Comparison of ENCODE assay signal across 20 cellular contexts in the genomic region with DNA sequence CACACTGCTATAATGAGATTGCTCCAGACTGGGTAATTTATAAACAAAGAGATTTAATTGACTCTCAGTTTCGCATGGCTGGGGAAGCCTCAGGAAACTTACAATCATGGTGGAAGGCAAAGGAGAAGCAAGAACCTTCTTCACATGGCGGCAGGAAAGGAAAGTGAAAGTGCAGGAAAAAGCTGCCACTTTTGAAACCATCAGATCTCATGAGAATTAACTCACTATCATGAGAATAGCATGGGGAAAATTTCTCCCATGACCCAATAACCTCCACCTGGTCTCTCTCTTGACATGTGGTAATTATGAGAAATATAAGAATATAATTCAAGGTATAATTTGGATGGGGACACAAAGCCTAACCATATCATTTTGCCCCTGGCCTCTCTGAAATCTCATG.
A peak's percentile ranks its signal among the peaks of the same experiment; 100 is the strongest.
DNase-seq lines count a peak whose midpoint lies in the region; ATAC-seq, FAIRE-seq and TF ChIP-seq lines count a peak whose summit lies in the region.
"Had no signal": no experiment of that assay in that cellular context is flagged by ENCODE, and none has a peak within 500 bp of the region (broad histone marks: within the 10 kb centered on the region; RNA-seq: fewer than 3 reads in every experiment).

No MANE protein-coding gene starts in this region.

- CTCF ChIA-PET in GM12878 (lab: Yijun Ruan, JAX): no interaction called here

- in situ Hi-C loops in GM12878 (cut with MboI): no loop called here

- FAIRE-seq in GM12878 (lab: Jason Lieb, UNC): no peak
- FAIRE-seq: GM12891, GM18507, H1 had no signal

- peak; percentile 3 for DNase-seq in MV-4-11 (lab: John Stamatoyannopoulos, UW)
- DNase-seq in RPMI7951 (ENCODE audit: low read depth): peak; percentile 23
- no peak for DNase-seq in GM12878 (ENCODE audit: low read depth, low spot score)
- DNase-seq in esophagus muscularis mucosa (ENCODE audit: extremely low spot score): no peak
- DNase-seq in nucleus accumbens (lab: John Stamatoyannopoulos, UW): no peak
- DNase-seq in NAMALWA (ENCODE audit: low spot score): no peak
- no peak for DNase-seq in GF-D8 (lab: John Stamatoyannopoulos, UW)
- DNase-seq: Caco-2; CD4-positive, CD25-positive, alpha-beta regulatory T cell; CD8-positive, alpha-beta T cell; DMS153; GM23248; H9 had no signal

- H3K4me1 ChIP-seq in GM12878 (ENCODE audit: control insufficient read depth, insufficient read depth, low read length) (no peaks in the 10 kb centered on the region), esophagus muscularis mucosa (no peaks in the 10 kb centered on the region)
- H3K4me1 ChIP-seq: Caco-2 had no signal

- no peak overlapping the region for H3K9ac ChIP-seq in GM12878 (ENCODE audit: control insufficient read depth, insufficient read depth, low read length)
- H3K9ac ChIP-seq: BLaER1, GM23248 had no signal

- SMC1A ChIA-PET in GM12878 (lab: Charles Lee; ENCODE audit: uncharacterized antibody, unreplicated experiment): no interaction called here

- H3K9me3 ChIP-seq in GM12878 (replicated peaks; ENCODE audit: control insufficient read depth, insufficient read depth, low read length): no peaks in the 10 kb centered on the region; the same call in 2 of the 3 replicates
- H3K9me3 ChIP-seq in esophagus muscularis mucosa: peaks cover 0 to 4% (median 0%) of the 10 kb centered on the region in 4 donors
- H3K9me3 ChIP-seq: Caco-2 had no signal

- no peak overlapping the region for H3K4me2 ChIP-seq in GM12878 (ENCODE audit: control insufficient read depth, insufficient read depth)
- H3K4me2 ChIP-seq: BLaER1 had no signal

- POLR2A ChIA-PET in GM12878 (lab: Charles Lee): no interaction called here

- no peak for TF ChIP-seq POLR2A in GM12878 (IDR thresholded peaks at IDR 0.05; ENCODE audit: low read depth, low read length)
- TF ChIP-seq POLR2A in esophagus muscularis mucosa (IDR thresholded peaks at IDR 0.05; ENCODE audit: low read depth): no peak

- H2AFZ ChIP-seq in GM12878 (ENCODE audit: control insufficient read depth, low read depth, low read length): no peak overlapping the region
- H2AFZ ChIP-seq: GM23248 had no signal

- no peak overlapping the region for H3K27ac ChIP-seq in GM12878 (ENCODE audit: control insufficient read depth, insufficient read depth)
- H3K27ac ChIP-seq in esophagus muscularis mucosa (replicated peaks in 1 of 4): no peak overlapping the region
- H3K27ac ChIP-seq: BLaER1, C4-2B, GM23248 had no signal

- no peaks in the 10 kb centered on the region for H3K79me2 ChIP-seq in GM12878 (ENCODE audit: control insufficient read depth, insufficient read depth, low read length)

- no peak for TF ChIP-seq EP300 in GM12878 (IDR thresholded peaks at IDR 0.05; ENCODE audit: borderline replicate concordance in 1 of 2, control insufficient read depth in 1 of 2, low read depth in 2 of 2, low read length in 2 of 2)
- no peak for TF ChIP-seq EP300 in esophagus muscularis mucosa (IDR thresholded peaks at IDR 0.05)

- WGBS in GM12878 (ENCODE audit: insufficient coverage, insufficient replicate concordance, low lambda C conversion rate, missing lambda C conversion rate): 23% methylated on average over 2 of the region's 2 CpGs
- 66% methylated on average over 2 of the region's 2 CpGs for WGBS in esophagus muscularis mucosa

- no TSS peak for BruUV-seq in GM12878 (replicated peaks; lab: Mats Ljungman, UMichigan)

- TF ChIP-seq RAD21 in GM12878 (IDR thresholded peaks at IDR 0.05; ENCODE audit: insufficient read depth, low read depth, low read length): no peak

- H3K36me3 ChIP-seq in GM12878 (ENCODE audit: control insufficient read depth in 2 of 2, insufficient read depth in 2 of 2, low read length in 1 of 2) (no peaks in the 10 kb centered on the region), esophagus muscularis mucosa (no peaks in the 10 kb centered on the region)
- H3K36me3 ChIP-seq: BLaER1 had no signal

- H3K27me3 ChIP-seq in GM12878 (replicated peaks in 1 of 2; ENCODE audit: control insufficient read depth in 2 of 2, insufficient read depth in 2 of 2, low read length in 1 of 2): no peaks in the 10 kb centered on the region
- H3K27me3 ChIP-seq in esophagus muscularis mucosa: no peaks in the 10 kb centered on the region

- no peak overlapping the region for H3K4me3 ChIP-seq in GM12878
- H3K4me3 ChIP-seq in esophagus muscularis mucosa: no peak overlapping the region
- H3K4me3 ChIP-seq: BLaER1, GM23248 had no signal

- RAD21 ChIA-PET in GM12878 (lab: Charles Lee; ENCODE audit: unreplicated experiment): no interaction called here

- intact Hi-C loops in GM12878 (cut with micrococcal nuclease; ENCODE audit: unreplicated experiment) (no loop called here), esophagus muscularis mucosa (cut with DNase I) (no loop called here)

- TF ChIP-seq CTCF in GM12878 (IDR thresholded peaks at IDR 0.05 in 2 of 3, conservative IDR thresholded peaks at IDR 0.05 in 1 of 3; ENCODE audit: control insufficient read depth in 2 of 3, extremely low read depth in 1 of 3, insufficient read depth in 1 of 3, low read depth in 3 of 3, low read length in 3 of 3) (no peak), esophagus muscularis mucosa (IDR thresholded peaks at IDR 0.05) (no peak)

- ATAC-seq in GM18868 (IDR thresholded peaks at IDR 0.05; ENCODE audit: unreplicated experiment) (peak; percentile 67), GM12878 (no peak)
- ATAC-seq: CD8-positive, alpha-beta T cell; HCT116 had no signal

- no peaks in the 10 kb centered on the region for H4K20me1 ChIP-seq in GM12878 (ENCODE audit: control insufficient read depth, insufficient read depth)
- H4K20me1 ChIP-seq: BLaER1 had no signal

TF ChIP-seq in GM12878, 131 proteins besides CTCF, POLR2A, EP300 and RAD21:
- 0 out of 2 replicates have a peak, but pooled peaks have one; percentile 20 for TF ChIP-seq NR2F1 (conservative IDR thresholded peaks at IDR 0.05)
- TF ChIP-seq STAT1 (conservative IDR thresholded peaks at IDR 0.05): no peak
- no peak for TF ChIP-seq EGR1 (IDR thresholded peaks at IDR 0.05; ENCODE audit: borderline replicate concordance in 1 of 2, low read depth in 2 of 2, low read length in 2 of 2)
- TF ChIP-seq SREBF2 (IDR thresholded peaks at IDR 0.05; ENCODE audit: low read length): no peak
- no peak for TF ChIP-seq RAD51 (IDR thresholded peaks at IDR 0.05)
- peak; percentile 61 for TF ChIP-seq MEF2B (IDR thresholded peaks at IDR 0.05; ENCODE audit: partially characterized antibody, poor library complexity, severe bottlenecking)
- TF ChIP-seq JUND (IDR thresholded peaks at IDR 0.05; ENCODE audit: low read depth, low read length): no peak

Comparison
In these comparisons a context has a peak if more than half of its experiments do, and no peak if none do; other contexts are left out.
1. DNase-seq: peak in MV-4-11 (single experiment) and RPMI7951 (single experiment); none in GM12878 (single experiment), esophagus muscularis mucosa (single experiment), nucleus accumbens (0 of 56), NAMALWA (single experiment) and GF-D8 (single experiment).